In genomic region chr12:103399986-103400385, GRCh38 we compare ENCODE assay signal across 25 cellular contexts.
DNase-seq lines count a peak whose midpoint lies in the region; ATAC-seq, FAIRE-seq and TF ChIP-seq lines count a peak whose summit lies in the region.
"Had no signal": no experiment of that assay in that cellular context is flagged by ENCODE, and none has a peak within 500 bp of the region (broad histone marks: within the 10 kb centered on the region; RNA-seq: fewer than 3 reads in every experiment).

No MANE protein-coding gene starts in this region.

- ATAC-seq in memory B cell (ENCODE audit: low read depth), result peak; percentile 64
- ATAC-seq in GM18505 (IDR thresholded peaks at IDR 0.05; ENCODE audit: unreplicated experiment), result no peak
- no peak for ATAC-seq in effector memory CD8-positive, alpha-beta T cell (replicated peaks)
- ATAC-seq: activated naive CD8-positive, alpha-beta T cell treated with anti-CD3 and anti-CD28 coated beads, Interleukin-2, amount 50 U/mL, for 24 hours; body of pancreas; esophagus mucosa; mucosa of descending colon; psoas muscle had no signal

- peak overlapping the region in 1 of 11 experiments; percentile 9; a peak in 1 of 22 replicates for H3K27ac ChIP-seq in BLaER1 treated with 17β-estradiol and CSF1 and Interleukin-3, amounts not matched to agents 10 nM and 100 nM
- H3K27ac ChIP-seq: body of pancreas, neural progenitor cell, psoas muscle, testis, vagina had no signal

- no peaks in the 10 kb centered on the region for H3K27me3 Mint-ChIP-seq in memory B cell
- no peaks in the 10 kb centered on the region for H3K27me3 Mint-ChIP-seq in effector memory CD8-positive, alpha-beta T cell
- H3K27me3 Mint-ChIP-seq: activated naive CD8-positive, alpha-beta T cell treated with anti-CD3 and anti-CD28 coated beads, Interleukin-2, amount 50 U/mL, for 24 hours; CD8-positive, alpha-beta memory T cell had no signal

- no peak overlapping the region for H3K4me3 ChIP-seq in BLaER1 treated with 17β-estradiol and CSF1 and Interleukin-3, amounts not matched to agents 10 nM and 100 nM
- H3K4me3 ChIP-seq: body of pancreas, mucosa of descending colon, neural progenitor cell, psoas muscle, testis, vagina had no signal

- no peaks in the 10 kb centered on the region for H3K36me3 ChIP-seq in BLaER1 treated with 17β-estradiol and CSF1 and Interleukin-3, amounts not matched to agents 10 nM and 100 nM
- H3K36me3 ChIP-seq: neural progenitor cell, vagina had no signal

- no peaks in the 10 kb centered on the region for H4K20me1 ChIP-seq in BLaER1 treated with 17β-estradiol and CSF1 and Interleukin-3, amounts not matched to agents 10 nM and 100 nM

- no peaks in the 10 kb centered on the region for H3K27me3 ChIP-seq in BLaER1 treated with 17β-estradiol and CSF1 and Interleukin-3, amounts not matched to agents 10 nM and 100 nM
- H3K27me3 ChIP-seq: body of pancreas, neural progenitor cell, testis, vagina had no signal

- DNase-seq in Kasumi-1 (lab: John Stamatoyannopoulos, UW) (peak; percentile 49 to 66), SKM-1 (lab: John Stamatoyannopoulos, UW; ENCODE audit: unreplicated experiment) (peak; percentile 20), memory B cell (ENCODE audit: low spot score in 2 of 2) (no peak), GM12892 (ENCODE audit: insufficient read length) (no peak)
- DNase-seq in effector memory CD8-positive, alpha-beta T cell, result no peak
- DNase-seq: activated effector memory CD4-positive, alpha-beta T cell treated with Interleukin-2 at 50 U/mL for 16 hours; activated naive CD8-positive, alpha-beta T cell treated with anti-CD3 and anti-CD28 coated beads, Interleukin-2, amount 50 U/mL, for 24 hours; body of pancreas; CD8-positive, alpha-beta memory T cell; DND-41; effector CD4-positive, alpha-beta T cell; mucosa of descending colon; NCI-H1092 treated with DMSO at 0.1 percent for 48 hours; NCI-H2029 treated with DMSO at 0.1 percent for 48 hours; NCI-H524; psoas muscle; Right ventricle myocardium superior; stimulated activated naive CD4-positive, alpha-beta T cell; testis had no signal

- H3K36me3 Mint-ChIP-seq in memory B cell, result peaks cover 29% of the 10 kb centered on the region
- no peaks in the 10 kb centered on the region for H3K36me3 Mint-ChIP-seq in effector memory CD8-positive, alpha-beta T cell (ENCODE audit: insufficient read depth)
- H3K36me3 Mint-ChIP-seq: neural progenitor cell had no signal

- peaks cover 0 to 9% (median 0%) of the 10 kb centered on the region in 11 experiments; a peak in 1 of 22 replicates for H3K9me3 ChIP-seq in BLaER1 treated with 17β-estradiol and CSF1 and Interleukin-3, amounts not matched to agents 10 nM and 100 nM (replicated peaks in 1 of 11)
- H3K9me3 ChIP-seq: body of pancreas, mucosa of descending colon, psoas muscle, testis, vagina had no signal

- H3K27ac Mint-ChIP-seq in memory B cell, result no peak overlapping the region
- H3K27ac Mint-ChIP-seq in effector memory CD8-positive, alpha-beta T cell, result no peak overlapping the region
- H3K27ac Mint-ChIP-seq: activated naive CD8-positive, alpha-beta T cell treated with anti-CD3 and anti-CD28 coated beads, Interleukin-2, amount 50 U/mL, for 24 hours; CD8-positive, alpha-beta memory T cell; neural progenitor cell had no signal

- no peak overlapping the region for H3K4me3 Mint-ChIP-seq in memory B cell
- no peak overlapping the region for H3K4me3 Mint-ChIP-seq in effector memory CD8-positive, alpha-beta T cell
- H3K4me3 Mint-ChIP-seq: activated naive CD8-positive, alpha-beta T cell treated with anti-CD3 and anti-CD28 coated beads, Interleukin-2, amount 50 U/mL, for 24 hours; CD8-positive, alpha-beta memory T cell; neural progenitor cell had no signal

- peaks cover 16% of the 10 kb centered on the region for H3K4me1 Mint-ChIP-seq in memory B cell
- peaks cover 0 to 4% of the 10 kb centered on the region in 2 donors for H3K4me1 Mint-ChIP-seq in effector memory CD8-positive, alpha-beta T cell (ENCODE audit: low read depth in 2 of 2)
- H3K4me1 Mint-ChIP-seq: activated naive CD8-positive, alpha-beta T cell treated with anti-CD3 and anti-CD28 coated beads, Interleukin-2, amount 50 U/mL, for 24 hours had no signal

- H3K9me3 Mint-ChIP-seq in memory B cell, result peaks cover 3% of the 10 kb centered on the region
- H3K9me3 Mint-ChIP-seq in effector memory CD8-positive, alpha-beta T cell, result no peaks in the 10 kb centered on the region

- no peak for FAIRE-seq in GM12892 (lab: Jason Lieb, UNC)
- FAIRE-seq: frontal cortex had no signal

- TF ChIP-seq POLR2A in GM12892 (IDR thresholded peaks at IDR 0.05; ENCODE audit: low read depth, low read length), result no peak
- TF ChIP-seq POLR2A in GM18505 (IDR thresholded peaks at IDR 0.05; ENCODE audit: borderline replicate concordance, extremely low read depth, insufficient read depth, insufficient read length), result no peak

- peaks cover 0 to 22% (median 15%) of the 10 kb centered on the region in 10 experiments; a peak in 12 of 20 replicates for H3K4me1 ChIP-seq in BLaER1 treated with 17β-estradiol and CSF1 and Interleukin-3, amounts not matched to agents 10 nM and 100 nM
- H3K4me1 ChIP-seq: body of pancreas, psoas muscle, testis, vagina had no signal

- no peak overlapping the region for H3K9ac ChIP-seq in BLaER1 treated with 17β-estradiol and CSF1 and Interleukin-3, amounts not matched to agents 10 nM and 100 nM
- H3K9ac ChIP-seq: neural progenitor cell had no signal

- H3K4me2 ChIP-seq in BLaER1 treated with 17β-estradiol and CSF1 and Interleukin-3, amounts not matched to agents 10 nM and 100 nM, result peak overlapping the region in 8 of 11 experiments; percentile 18 to 83 (median 66); a peak in 13 of 22 replicates
- H3K4me2 ChIP-seq: neural progenitor cell had no signal

Comparison
In these comparisons a context has a peak if more than half of its experiments do, and no peak if none do; other contexts are left out.
1. DNase-seq: peak in Kasumi-1 (2 of 2) and SKM-1 (single experiment); none in memory B cell (0 of 2), GM12892 (single experiment) and effector memory CD8-positive, alpha-beta T cell (0 of 3).